ENCODE assay signal across 20 cellular contexts in the genomic region with DNA sequence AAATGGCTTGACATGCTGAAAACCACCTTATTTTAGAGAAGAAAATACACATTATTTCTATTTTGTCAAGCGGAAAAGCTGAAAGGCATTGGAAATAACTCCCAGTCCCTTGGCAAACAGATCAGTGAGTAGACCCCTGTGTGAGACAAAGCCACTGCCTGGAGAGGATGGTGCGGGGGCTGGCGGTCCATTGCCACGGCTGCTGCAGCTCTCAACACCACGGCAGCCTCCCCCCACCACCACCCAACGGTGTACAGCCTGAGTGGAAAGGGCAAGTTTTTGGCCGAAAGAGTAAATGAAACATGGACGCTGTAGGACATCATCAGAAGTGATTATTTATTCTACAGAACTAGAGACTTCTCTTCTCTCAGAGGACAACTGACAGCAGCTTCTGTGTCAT.
"Had no signal": no experiment of that assay in that cellular context is flagged by ENCODE, and none has a peak within 500 bp of the region (broad histone marks: within the 10 kb centered on the region; RNA-seq: fewer than 3 reads in every experiment).

No MANE protein-coding gene starts in this region.

- H3K36me3 ChIP-seq: SJSA1 had no signal

- H3K27me3 ChIP-seq: SJSA1 had no signal

- H3K9me3 ChIP-seq: SJSA1 had no signal

- DNase-seq: KBM-7, MV-4-11, NCI-H1048, NCI-H1105, NCI-H1417 treated with DMSO at 0.1 percent for 48 hours, NCI-H146, NCI-H1694 treated with DMSO at 0.1 percent for 48 hours, NCI-H1930, NCI-H2081, NCI-H2107, NCI-H2227 treated with DMSO at 0.1 percent for 48 hours, NCI-H524, NCI-H526 treated with DMSO at 0.1 percent for 48 hours, NCI-H748 treated with DMSO at 0.1 percent for 48 hours, Right ventricle myocardium superior, RPMI8226, SIG-M5 had no signal

- H3K4me1 ChIP-seq: SJSA1 had no signal

- H3K27ac ChIP-seq: HL-60, SJSA1, SK-N-MC had no signal

- H3K4me3 ChIP-seq: SJSA1, SK-N-MC had no signal
